Comparison of ENCODE assay signal across 2 cellular contexts in genomic region chr22:40025062-40025379, GRCh38. TPM values are rescaled to one million over a fixed set of nuclear protein-coding genes. Genes with fewer than 3 reads are reported as not detected.
"Had no signal": no experiment of that assay in that cellular context is flagged by ENCODE, and none has a peak within 500 bp of the region (broad histone marks: within the 10 kb centered on the region; RNA-seq: fewer than 3 reads in every experiment).

No MANE protein-coding gene starts in this region.

RNA-seq across cellular contexts. Expression of gene FAM83F, which starts 30.3 kb away (rescaled TPM):
- total RNA-seq: lung microvascular endothelial cell had no signal
- polyA plus RNA-seq: cardiac muscle cell had no signal
